In genomic region chr10:69319911-69320316, GRCh38 we compare ENCODE assay signal across 8 cellular contexts. TPM values are rescaled to one million over a fixed set of nuclear protein-coding genes. Genes with fewer than 3 reads are reported as not detected.
DNase-seq lines count a peak whose midpoint lies in the region; ATAC-seq and TF ChIP-seq lines count a peak whose summit lies in the region.

No MANE protein-coding gene starts in this region.

- TF ChIP-seq POLR2A in lower leg skin (IDR thresholded peaks at IDR 0.05), result no peak
- no peak for TF ChIP-seq POLR2A in transverse colon (IDR thresholded peaks at IDR 0.05)

- H3K27ac Mint-ChIP-seq in activated CD8-positive, alpha-beta memory T cell treated with anti-CD3 and anti-CD28 coated beads, Interleukin-2, amount 10 ng/mL, durations not matched to agents 7 days and 5 days, result peak overlapping the region; percentile 93

- H3K9me3 ChIP-seq in transverse colon, result no peaks in the 10 kb centered on the region

- H3K4me1 Mint-ChIP-seq in activated CD8-positive, alpha-beta memory T cell treated with anti-CD3 and anti-CD28 coated beads, Interleukin-2, amount 10 ng/mL, durations not matched to agents 7 days and 5 days, result peaks cover 56% of the 10 kb centered on the region

- H3K27me3 ChIP-seq in transverse colon, result no peaks in the 10 kb centered on the region

- H3K36me3 ChIP-seq in transverse colon, result no peaks in the 10 kb centered on the region

- no peaks in the 10 kb centered on the region for H3K9me3 Mint-ChIP-seq in activated CD8-positive, alpha-beta memory T cell treated with anti-CD3 and anti-CD28 coated beads, Interleukin-2, amount 10 ng/mL, durations not matched to agents 7 days and 5 days (ENCODE audit: low read depth)

- in situ Hi-C loops in astrocyte of the cerebellum (cut with HindIII; ENCODE audit: low sequenced_read_pairs), result no loop called here
- in situ Hi-C loops in transverse colon (cut with MboI; ENCODE audit: low pct_ligation_motif_present in 1 of 4, low pct_unique_long_range_greater_than_20kb in 1 of 4, low sequenced_read_pairs in 3 of 4), result loop anchor here in 1 of 4 donors (10.0 kb wide), 1 partner anchor 85 kb away; no protein-coding TSS in a partner anchor

- CTCF ChIA-PET in activated CD8-positive, alpha-beta memory T cell treated with anti-CD3 and anti-CD28 coated beads, Interleukin-2, amount 10 ng/mL, durations not matched to agents 7 days and 5 days (lab: Charles Lee), result interaction anchor here (0.8 to 4.2 kb wide), 8 partner anchors 8 to 96 kb away, joined by 3 to 24 read pairs (median 4); no protein-coding TSS in a partner anchor

- peaks cover 8% of the 10 kb centered on the region for H3K36me3 Mint-ChIP-seq in activated CD8-positive, alpha-beta memory T cell treated with anti-CD3 and anti-CD28 coated beads, Interleukin-2, amount 10 ng/mL, durations not matched to agents 7 days and 5 days

- 43 to 44% methylated on average over 7 of the region's 7 CpGs for WGBS in lower leg skin, 2 donors
- WGBS in transverse colon (ENCODE audit: low coverage in 1 of 2), 2 donors, result 53% methylated on average over 7 of the region's 7 CpGs; no CpG with 5 or more reads in 1 of the 2 donors

- ATAC-seq in activated CD8-positive, alpha-beta memory T cell treated with anti-CD3 and anti-CD28 coated beads, Interleukin-2, amount 10 ng/mL, durations not matched to agents 7 days and 5 days, result no peak
- ATAC-seq in GM19467 (IDR thresholded peaks at IDR 0.05; ENCODE audit: unreplicated experiment) (no peak), GM18517 (IDR thresholded peaks at IDR 0.05; ENCODE audit: unreplicated experiment) (no peak)

- peak overlapping the region; percentile 94 to 97 (median 96) for H3K27ac ChIP-seq in transverse colon

- TF ChIP-seq EP300 in transverse colon (IDR thresholded peaks at IDR 0.05; ENCODE audit: low read depth), result no peak

- H3K4me3 ChIP-seq in astrocyte of the cerebellum (ENCODE audit: low read depth, low read length) (peak overlapping the region; percentile 99), lower leg skin (ENCODE audit: low read depth, poor library complexity, severe bottlenecking) (peak overlapping the region; percentile 98), transverse colon (peak overlapping the region; percentile 80 to 84 (median 82))

- no peak for DNase-seq in activated CD8-positive, alpha-beta memory T cell treated with anti-CD3 and anti-CD28 coated beads, Interleukin-2, amount 10 ng/mL, durations not matched to agents 7 days and 5 days
- DNase-seq in activated CD8-positive, alpha-beta memory T cell treated with anti-CD3 and anti-CD28 coated beads, Interleukin-2, amount 50 U/mL, for 48 hours, result no peak
- DNase-seq in astrocyte of the cerebellum (ENCODE audit: low read depth) (no peak), lower leg skin (ENCODE audit: low spot score in 2 of 2) (no peak), transverse colon (no peak), NCI-H1105 treated with DMSO at 0.1 percent for 48 hours (lab: John Stamatoyannopoulos, UW) (no peak)

- intact Hi-C loops in lower leg skin (cut with DNase I; ENCODE audit: low total_unique reads), result loop anchor here (2.0 kb wide), 1 partner anchor 69 kb away; no protein-coding TSS in a partner anchor
- intact Hi-C loops in transverse colon (cut with DNase I; ENCODE audit: low total_unique reads), result loop anchor here (5.0 kb wide), 1 partner anchor 42 kb away; no protein-coding TSS in a partner anchor

- H3K4me3 Mint-ChIP-seq in activated CD8-positive, alpha-beta memory T cell treated with anti-CD3 and anti-CD28 coated beads, Interleukin-2, amount 10 ng/mL, durations not matched to agents 7 days and 5 days, result peak overlapping the region; percentile 97

- H3K4me1 ChIP-seq in transverse colon, result peaks cover 15 to 56% (median 36%) of the 10 kb centered on the region in 4 donors

- TF ChIP-seq CTCF in astrocyte of the cerebellum (IDR thresholded peaks at IDR 0.05; ENCODE audit: low read depth, low read length, missing control alignments) (no peak), lower leg skin (IDR thresholded peaks at IDR 0.05) (no peak), transverse colon (IDR thresholded peaks at IDR 0.05) (no peak)

- no peaks in the 10 kb centered on the region for H3K27me3 Mint-ChIP-seq in activated CD8-positive, alpha-beta memory T cell treated with anti-CD3 and anti-CD28 coated beads, Interleukin-2, amount 10 ng/mL, durations not matched to agents 7 days and 5 days

RNA-seq across cellular contexts. Expression of gene HK1, which starts 41.6 kb away (rescaled TPM):
- 100 to 1,000 TPM; 121 to 135 TPM for total RNA-seq in activated CD8-positive, alpha-beta memory T cell treated with anti-CD3 and anti-CD28 coated beads, Interleukin-2, amount 10 ng/mL, durations not matched to agents 7 days and 5 days
- total RNA-seq in lower leg skin (100 to 1,000 TPM; 117 to 162 (median 158) TPM), transverse colon (10 to 100 TPM; 27.3 to 69.9 (median 54.0) TPM)
